Comparison of ENCODE assay signal across 11 cellular contexts in genomic region chr19:19615086-19615485, GRCh38.
DNase-seq lines count a peak whose midpoint lies in the region; ATAC-seq and TF ChIP-seq lines count a peak whose summit lies in the region.
"Had no signal": no experiment of that assay in that cellular context is flagged by ENCODE, and none has a peak within 500 bp of the region (broad histone marks: within the 10 kb centered on the region; RNA-seq: fewer than 3 reads in every experiment).

No MANE protein-coding gene starts in this region.

- H3K4me3 ChIP-seq in epithelial cell of esophagus (ENCODE audit: low read length) = no peak overlapping the region
- H3K4me3 ChIP-seq: ovary had no signal

- DNase-seq in stimulated activated CD4-positive, alpha-beta T cell treated with anti-CD3 and anti-CD28 coated beads, Interleukin-2, amount 100 ng/mL, for 24 hours = peak; percentile 34 to 44
- DNase-seq in stimulated activated CD4-positive, alpha-beta T cell treated with anti-CD3 and anti-CD28 coated beads, Interleukin-2, amount 100 ng/mL, for 48 hours = no peak
- DNase-seq in T-helper 2 cell treated with Interferon-gamma antibody and Interleukin-4, amounts not matched to agents 5 μg/mL and 100 μg/mL, for 36 hours (ENCODE audit: low spot score) = peak; percentile 35
- DNase-seq in epithelial cell of esophagus (ENCODE audit: low read depth) (peak; percentile 63), RPMI8226 (no peak), NCI-H146 treated with DMSO at 0.1 percent for 48 hours (lab: John Stamatoyannopoulos, UW; ENCODE audit: unreplicated experiment) (no peak), NCI-H345 treated with DMSO at 0.1 percent for 48 hours (lab: John Stamatoyannopoulos, UW; ENCODE audit: unreplicated experiment) (no peak)
- DNase-seq: C1 segment of cervical spinal cord, erythroblast, ovary had no signal

- peak overlapping the region; percentile 53 for H3K4me3 Mint-ChIP-seq in T-helper 2 cell treated with Interferon-gamma antibody and Interleukin-4, amounts not matched to agents 5 μg/mL and 100 μg/mL, for 36 hours

- H3K27ac Mint-ChIP-seq in T-helper 2 cell treated with Interferon-gamma antibody and Interleukin-4, amounts not matched to agents 5 μg/mL and 100 μg/mL, for 36 hours = peak overlapping the region; percentile 76

- peaks cover 47% of the 10 kb centered on the region for H3K4me1 Mint-ChIP-seq in T-helper 2 cell treated with Interferon-gamma antibody and Interleukin-4, amounts not matched to agents 5 μg/mL and 100 μg/mL, for 36 hours (ENCODE audit: low read depth)

- no peaks in the 10 kb centered on the region for H3K27me3 Mint-ChIP-seq in T-helper 2 cell treated with Interferon-gamma antibody and Interleukin-4, amounts not matched to agents 5 μg/mL and 100 μg/mL, for 36 hours (ENCODE audit: low read depth)

- H3K36me3 Mint-ChIP-seq in T-helper 2 cell treated with Interferon-gamma antibody and Interleukin-4, amounts not matched to agents 5 μg/mL and 100 μg/mL, for 36 hours (ENCODE audit: low read depth) = peaks cover 31% of the 10 kb centered on the region

- no peak for ATAC-seq in HG03354 (IDR thresholded peaks at IDR 0.05; ENCODE audit: poor library complexity, severe bottlenecking, unreplicated experiment)

- H3K9me3 Mint-ChIP-seq in T-helper 2 cell treated with Interferon-gamma antibody and Interleukin-4, amounts not matched to agents 5 μg/mL and 100 μg/mL, for 36 hours = no peaks in the 10 kb centered on the region

- no peak for TF ChIP-seq CTCF in epithelial cell of esophagus (IDR thresholded peaks at IDR 0.05; ENCODE audit: insufficient read depth, low read depth, low read length, missing control alignments)

Comparison
In these comparisons a context has a peak if more than half of its experiments do, and no peak if none do; other contexts are left out.
1. DNase-seq: peak in stimulated activated CD4-positive, alpha-beta T cell treated with anti-CD3 and anti-CD28 coated beads, Interleukin-2, amount 100 ng/mL, for 24 hours (2 of 2), T-helper 2 cell treated with Interferon-gamma antibody and Interleukin-4, amounts not matched to agents 5 μg/mL and 100 μg/mL, for 36 hours (single experiment) and epithelial cell of esophagus (single experiment); none in stimulated activated CD4-positive, alpha-beta T cell treated with anti-CD3 and anti-CD28 coated beads, Interleukin-2, amount 100 ng/mL, for 48 hours (0 of 2), RPMI8226 (single experiment), NCI-H146 treated with DMSO at 0.1 percent for 48 hours (single experiment) and NCI-H345 treated with DMSO at 0.1 percent for 48 hours (single experiment).